In genomic region chr9:35603506-35603985, GRCh38 we compare ENCODE assay signal across 8 cellular contexts. TPM values are rescaled to one million over a fixed set of nuclear protein-coding genes. Genes with fewer than 3 reads are reported as not detected.
DNase-seq lines count a peak whose midpoint lies in the region; TF ChIP-seq lines count a peak whose summit lies in the region.

No MANE protein-coding gene starts in this region.

- H3K9ac ChIP-seq in mammary epithelial cell (ENCODE audit: insufficient read depth, low read length) (peak overlapping the region; percentile 48), liver (ENCODE audit: low read depth in 1 of 2, low read length in 2 of 2) (peak overlapping the region; percentile 23 to 30)

- intact Hi-C loops in activated CD4-positive, alpha-beta T cell treated with anti-CD3 and anti-CD28 coated beads, Interleukin-2, amount 10 ng/mL, durations not matched to agents 24 days and 14 days (cut with micrococcal nuclease), result loop anchor here (5.0 kb wide), 3 partner anchors 144 to 506 kb away; partner anchors contain the start of genes FAM221B, GBA2, PIGO and RGP1
- intact Hi-C loops in mammary epithelial cell (cut with micrococcal nuclease), result loop anchor here (5.0 to 10.0 kb wide), 3 partner anchors 121 to 489 kb away; partner anchors contain the start of genes ATOSB, HRCT1 and SPAAR

- H3K4me1 ChIP-seq in mammary epithelial cell (ENCODE audit: insufficient read depth, low read length) (peaks cover 28% of the 10 kb centered on the region), liver (ENCODE audit: control insufficient read depth in 4 of 4, insufficient read depth in 4 of 4, low read length in 3 of 4) (peaks cover 7 to 38% (median 24%) of the 10 kb centered on the region in 4 donors)

- peak overlapping the region; percentile 85 for H2AFZ ChIP-seq in mammary epithelial cell (ENCODE audit: low read depth, low read length)

- no peak for DNase-seq in activated CD4-positive, alpha-beta T cell treated with anti-CD3 and anti-CD28 coated beads, Interleukin-2, amount 10 ng/mL, durations not matched to agents 24 days and 14 days
- DNase-seq in activated CD4-positive, alpha-beta T cell treated with anti-CD3 and anti-CD28 coated beads for 1 hour, result no peak
- DNase-seq in NOMO-1 treated with DMSO at 0.1 percent for 48 hours (lab: John Stamatoyannopoulos, UW; ENCODE audit: unreplicated experiment), result peak; percentile 63
- peak; percentile 53 for DNase-seq in mammary epithelial cell
- no peak for DNase-seq in dermis blood vessel endothelial cell
- no peak for DNase-seq in mesenteric fat pad (ENCODE audit: low spot score)

- peaks cover 22% of the 10 kb centered on the region for H3K4me1 Mint-ChIP-seq in activated CD4-positive, alpha-beta T cell treated with anti-CD3 and anti-CD28 coated beads, Interleukin-2, amount 10 ng/mL, durations not matched to agents 24 days and 14 days

- in situ Hi-C loops in mammary epithelial cell (cut with MboI; ENCODE audit: low sequenced_read_pairs in 2 of 2), result loop anchor here in 1 of 2 donors (5.0 kb wide), 1 partner anchor 44 kb away; no protein-coding TSS in a partner anchor

- peaks cover 27% of the 10 kb centered on the region for H3K79me2 ChIP-seq in mammary epithelial cell (ENCODE audit: insufficient read depth, low read length)

- H3K9me3 Mint-ChIP-seq in activated CD4-positive, alpha-beta T cell treated with anti-CD3 and anti-CD28 coated beads, Interleukin-2, amount 10 ng/mL, durations not matched to agents 24 days and 14 days, result no peaks in the 10 kb centered on the region

- H3K4me3 Mint-ChIP-seq in activated CD4-positive, alpha-beta T cell treated with anti-CD3 and anti-CD28 coated beads, Interleukin-2, amount 10 ng/mL, durations not matched to agents 24 days and 14 days, result peak overlapping the region; percentile 90

- TF ChIP-seq CTCF in mammary epithelial cell (conservative IDR thresholded peaks at IDR 0.05 in 1 of 2, IDR thresholded peaks at IDR 0.05 in 1 of 2; ENCODE audit: extremely low read depth in 1 of 2, insufficient read depth in 1 of 2, low read depth in 1 of 2, low read length in 2 of 2) (no peak), liver (IDR thresholded peaks at IDR 0.05; ENCODE audit: low read depth, low read length, missing input control) (no peak)

- H3K36me3 Mint-ChIP-seq in activated CD4-positive, alpha-beta T cell treated with anti-CD3 and anti-CD28 coated beads, Interleukin-2, amount 10 ng/mL, durations not matched to agents 24 days and 14 days (ENCODE audit: low read depth), result peaks cover 11% of the 10 kb centered on the region

- H3K36me3 ChIP-seq in mammary epithelial cell (ENCODE audit: insufficient read depth, low read length), result no peaks in the 10 kb centered on the region
- peaks cover 0 to 5% (median 2%) of the 10 kb centered on the region in 4 donors for H3K36me3 ChIP-seq in liver (ENCODE audit: control insufficient read depth in 4 of 4, insufficient read depth in 3 of 4, low read depth in 1 of 4, low read length in 3 of 4)

- BruUV-seq in mammary epithelial cell (replicated peaks; lab: Mats Ljungman, UMichigan), result TSS peak; percentile 83

- dilution Hi-C loops in mammary epithelial cell (cut with HindIII; ENCODE audit: low sequenced_read_pairs), result loop anchor here (5.0 kb wide), 1 partner anchor 51 kb away; no protein-coding TSS in a partner anchor

- no peaks in the 10 kb centered on the region for H4K20me1 ChIP-seq in mammary epithelial cell (ENCODE audit: insufficient read depth, low read length)

- TF ChIP-seq RAD21 in liver (IDR thresholded peaks at IDR 0.05), result no peak

- WGBS in mammary epithelial cell (ENCODE audit: low coverage, missing lambda C conversion rate), result 2% methylated on average over 18 of the region's 18 CpGs
- WGBS in liver, result 4% methylated on average over 18 of the region's 18 CpGs

- peak overlapping the region; percentile 96 for H3K27ac Mint-ChIP-seq in activated CD4-positive, alpha-beta T cell treated with anti-CD3 and anti-CD28 coated beads, Interleukin-2, amount 10 ng/mL, durations not matched to agents 24 days and 14 days

- H3K27me3 ChIP-seq in mammary epithelial cell (ENCODE audit: insufficient read depth, low read length) (no peaks in the 10 kb centered on the region), liver (ENCODE audit: control insufficient read depth in 4 of 4, insufficient read depth in 4 of 4, low read length in 3 of 4) (no peaks in the 10 kb centered on the region)

- no peaks in the 10 kb centered on the region for H3K27me3 Mint-ChIP-seq in activated CD4-positive, alpha-beta T cell treated with anti-CD3 and anti-CD28 coated beads, Interleukin-2, amount 10 ng/mL, durations not matched to agents 24 days and 14 days

- peak overlapping the region; percentile 88 for H3K4me2 ChIP-seq in mammary epithelial cell (ENCODE audit: insufficient read depth, low read depth, low read length)

- no peaks in the 10 kb centered on the region for H3K9me3 ChIP-seq in mammary epithelial cell (replicated peaks; ENCODE audit: insufficient read depth, low read length)
- no peaks in the 10 kb centered on the region for H3K9me3 ChIP-seq in liver (ENCODE audit: control insufficient read depth in 4 of 4, low read length in 3 of 4)

- peak overlapping the region; percentile 52 to 57 (median 54) for H3K4me3 ChIP-seq in mammary epithelial cell (replicated peaks in 1 of 3; ENCODE audit: insufficient read depth in 1 of 3, low read depth in 2 of 3, low read length in 3 of 3)
- peak overlapping the region; percentile 39 to 73 (median 57) for H3K4me3 ChIP-seq in liver (ENCODE audit: low read depth in 1 of 3, low read length in 3 of 3)

- CTCF ChIA-PET in mammary epithelial cell (lab: Charles Lee; ENCODE audit: low non-redundant PET), result interaction anchor here (0.6 to 1.0 kb wide), 4 partner anchors 30 to 1145 kb away, joined by 3 read pairs; partner anchors contain the start of gene FAM219A

- H3K27ac ChIP-seq in mammary epithelial cell (ENCODE audit: insufficient read depth, low read depth, low read length) (peak overlapping the region; percentile 68), liver (ENCODE audit: low read depth in 1 of 2, low read length in 2 of 2) (peak overlapping the region; percentile 86 to 91), temporal lobe (ENCODE audit: low read depth, low read length) (peak overlapping the region; percentile 83)

TF ChIP-seq in liver, 16 proteins besides CTCF, POLR2A, EP300 and RAD21:
- no peak for TF ChIP-seq SP1 (IDR thresholded peaks at IDR 0.05)

RNA-seq across cellular contexts. Expression of gene TESK1, which starts 1.5 kb away (rescaled TPM):
- 48.7 and 52.9 TPM in 2 replicates for total RNA-seq in activated CD4-positive, alpha-beta T cell treated with anti-CD3 and anti-CD28 coated beads, Interleukin-2, amount 10 ng/mL, durations not matched to agents 24 days and 14 days
- total RNA-seq in mammary epithelial cell (10 to 100 TPM; 22.7 to 37.9 TPM), liver (1 to 10 TPM; 3.9 to 9.8 TPM), temporal lobe (12.5 TPM), dermis blood vessel endothelial cell (8.7 and 11.6 TPM in 2 replicates), mesenteric fat pad (94.4 TPM)
- polyA plus RNA-seq in mammary epithelial cell (13.1 TPM), liver (10 to 100 TPM in 1 of 2 donors, 1 to 10 TPM in 1; 3.7 to 12.5 TPM)
- polyA minus RNA-seq in mammary epithelial cell, result 24.4 TPM

RNA-seq across cellular contexts. Expression of gene CD72, which starts 14.7 kb away (rescaled TPM):
- 8.1 and 9.0 TPM in 2 replicates for total RNA-seq in activated CD4-positive, alpha-beta T cell treated with anti-CD3 and anti-CD28 coated beads, Interleukin-2, amount 10 ng/mL, durations not matched to agents 24 days and 14 days
- total RNA-seq in mammary epithelial cell (1 to 10 TPM; 1.5 to 1.7 TPM), liver (1 to 10 TPM; 4.7 to 5.7 TPM), temporal lobe (0.49 TPM), dermis blood vessel endothelial cell (0.14 TPM in 1 of 2 replicates, not detected in the other), mesenteric fat pad (7.0 TPM)
- polyA plus RNA-seq in mammary epithelial cell (0.49 TPM), liver (1 to 10 TPM; 2.0 to 2.2 TPM)
- polyA minus RNA-seq in mammary epithelial cell, result not detected

RNA-seq across cellular contexts. Expression of gene SIT1, which starts 47.2 kb away (rescaled TPM):
- 80.4 and 81.8 TPM in 2 replicates for total RNA-seq in activated CD4-positive, alpha-beta T cell treated with anti-CD3 and anti-CD28 coated beads, Interleukin-2, amount 10 ng/mL, durations not matched to agents 24 days and 14 days
- not detected for total RNA-seq in mammary epithelial cell
- polyA plus RNA-seq in mammary epithelial cell, result not detected
- polyA minus RNA-seq in mammary epithelial cell, result not detected
- total RNA-seq in liver, result 1 to 10 TPM in 1 of 2 donors, under 1 TPM in 1; 0.25 to 1.1 TPM
- polyA plus RNA-seq in liver, result under 1 TPM; 0.17 to 0.44 TPM
- not detected for total RNA-seq in temporal lobe
- not detected in 2 replicates for total RNA-seq in dermis blood vessel endothelial cell
- total RNA-seq in mesenteric fat pad, result 1.3 TPM

RNA-seq across cellular contexts. Expression of gene RMRP, which starts 54.3 kb away (rescaled TPM):
- 5,949 and 6,301 TPM in 2 replicates for total RNA-seq in activated CD4-positive, alpha-beta T cell treated with anti-CD3 and anti-CD28 coated beads, Interleukin-2, amount 10 ng/mL, durations not matched to agents 24 days and 14 days
- total RNA-seq in mammary epithelial cell, result over 10,000 TPM; 16,267 to 114,057 TPM
- 37.3 TPM for polyA plus RNA-seq in mammary epithelial cell
- polyA minus RNA-seq in mammary epithelial cell, result 5,045 TPM
- over 10,000 TPM in 1 of 2 donors, 1,000 to 10,000 TPM in 1; 5,304 to 67,037 TPM for total RNA-seq in liver
- 10 to 100 TPM in 1 of 2 donors, 1 to 10 TPM in 1; 5.3 to 50.9 TPM for polyA plus RNA-seq in liver
- 65,531 TPM for total RNA-seq in temporal lobe
- 9,128 and 10,291 TPM in 2 replicates for total RNA-seq in dermis blood vessel endothelial cell
- total RNA-seq in mesenteric fat pad, result 19,106 TPM

RNA-seq across cellular contexts. Expression of gene CCDC107, which starts 54.5 kb away (rescaled TPM):
- 20.8 and 21.8 TPM in 2 replicates for total RNA-seq in activated CD4-positive, alpha-beta T cell treated with anti-CD3 and anti-CD28 coated beads, Interleukin-2, amount 10 ng/mL, durations not matched to agents 24 days and 14 days
- total RNA-seq in mammary epithelial cell (10 to 100 TPM; 16.3 TPM), liver (1 to 10 TPM; 5.4 to 6.7 TPM), temporal lobe (7.9 TPM), dermis blood vessel endothelial cell (8.5 and 12.4 TPM in 2 replicates), mesenteric fat pad (103 TPM)
- polyA plus RNA-seq in mammary epithelial cell (13.4 TPM), liver (10 to 100 TPM; 14.2 to 20.2 TPM)
- polyA minus RNA-seq in mammary epithelial cell, result 2.9 TPM

Comparison
In these comparisons a context has a peak if more than half of its experiments do, and no peak if none do; other contexts are left out.
1. DNase-seq: peak in NOMO-1 treated with DMSO at 0.1 percent for 48 hours (single experiment) and mammary epithelial cell (single experiment); none in activated CD4-positive, alpha-beta T cell treated with anti-CD3 and anti-CD28 coated beads, Interleukin-2, amount 10 ng/mL, durations not matched to agents 24 days and 14 days (single experiment), activated CD4-positive, alpha-beta T cell treated with anti-CD3 and anti-CD28 coated beads for 1 hour (single experiment), dermis blood vessel endothelial cell (single experiment) and mesenteric fat pad (single experiment).
2. RNA of gene SIT1, which starts 47.2 kb away (total RNA-seq): 80.4 to 81.8 TPM in activated CD4-positive, alpha-beta T cell treated with anti-CD3 and anti-CD28 coated beads, Interleukin-2, amount 10 ng/mL, durations not matched to agents 24 days and 14 days; 1.3 TPM in mesenteric fat pad (single experiment), 0.25 to 1.1 TPM in liver, not detected in mammary epithelial cell, not detected in temporal lobe (single experiment) and not detected in dermis blood vessel endothelial cell; every median in the first group is over 10 times any median in the second.
3. Peak in every context shown above with its lines, with median percentiles within 50 percentile points of each other: H3K27ac ChIP-seq.